Comparison of ENCODE assay signal across 12 cellular contexts in genomic region chr6:26028753-26029569, GRCh38. TPM values are rescaled to one million over a fixed set of nuclear protein-coding genes. Genes with fewer than 3 reads are reported as not detected.
DNase-seq lines count a peak whose midpoint lies in the region; ATAC-seq and TF ChIP-seq lines count a peak whose summit lies in the region.
"Had no signal": no experiment of that assay in that cellular context is flagged by ENCODE, and none has a peak within 500 bp of the region (broad histone marks: within the 10 kb centered on the region; RNA-seq: fewer than 3 reads in every experiment).

No MANE protein-coding gene starts in this region.

- CTCF ChIA-PET in activated CD8-positive, alpha-beta T cell treated with anti-CD3 and anti-CD28 coated beads, Interleukin-2, amount 10 ng/mL, durations not matched to agents 7 days and 5 days (lab: Charles Lee): interaction anchor here (1.0 to 1.4 kb wide), 2 partner anchors 12 to 68 kb away, joined by 4 to 5 read pairs; no protein-coding TSS in a partner anchor

- H3K27me3 ChIP-seq in DND-41 (ENCODE audit: insufficient read depth, low read length, poor library complexity) (no peaks in the 10 kb centered on the region), MG63 (no peaks in the 10 kb centered on the region)
- H3K27me3 ChIP-seq: body of pancreas, gastroesophageal sphincter had no signal

- peak overlapping the region in 1 of 2 experiments; percentile 13; a peak in 1 of 4 replicates for H3K4me3 ChIP-seq in DND-41 (ENCODE audit: low read depth in 1 of 2, low read length in 2 of 2)
- H3K4me3 ChIP-seq in MG63: no peak overlapping the region
- H3K4me3 ChIP-seq: body of pancreas, gastroesophageal sphincter had no signal

- TF ChIP-seq CTCF in DND-41 (IDR thresholded peaks at IDR 0.05; ENCODE audit: borderline replicate concordance, extremely low read depth, low read length, poor library complexity, severe bottlenecking): no peak

- H2AFZ ChIP-seq in DND-41 (ENCODE audit: low read depth, low read length): 0 out of 2 replicates have a peak overlapping the region, but pooled peaks have one; percentile 28

- peaks cover 31 to 40% (median 35%) of the 10 kb centered on the region in 3 donors for H3K4me1 Mint-ChIP-seq in IgD-negative memory B cell
- peaks cover 72% of the 10 kb centered on the region for H3K4me1 Mint-ChIP-seq in activated CD8-positive, alpha-beta T cell treated with anti-CD3 and anti-CD28 coated beads, Interleukin-2, amount 10 ng/mL, durations not matched to agents 7 days and 5 days (ENCODE audit: low read depth)
- H3K4me1 Mint-ChIP-seq in naive thymus-derived CD8-positive, alpha-beta T cell: peaks cover 16 to 56% (median 51%) of the 10 kb centered on the region in 4 donors

- ATAC-seq in DND-41 (ENCODE audit: insufficient read depth, low read depth): no peak
- ATAC-seq in activated CD8-positive, alpha-beta T cell treated with anti-CD3 and anti-CD28 coated beads, Interleukin-2, amount 10 ng/mL, durations not matched to agents 7 days and 5 days: no peak
- ATAC-seq in naive thymus-derived CD8-positive, alpha-beta T cell: no peak
- no peak for ATAC-seq in HG03159 (IDR thresholded peaks at IDR 0.05; ENCODE audit: unreplicated experiment)
- ATAC-seq: body of pancreas, gastroesophageal sphincter had no signal

- peaks cover 53% of the 10 kb centered on the region for H3K4me1 ChIP-seq in DND-41 (ENCODE audit: insufficient read depth, low read length)

- H3K9me3 ChIP-seq in DND-41 (ENCODE audit: insufficient read depth, low read length, severe bottlenecking) (no peaks in the 10 kb centered on the region), MG63 (no peaks in the 10 kb centered on the region)
- H3K9me3 ChIP-seq: body of pancreas, gastroesophageal sphincter had no signal

- peak overlapping the region; percentile 97 for H3K27ac ChIP-seq in DND-41 (ENCODE audit: low read length)

- H3K4me3 Mint-ChIP-seq in IgD-negative memory B cell: peak overlapping the region in 1 of 4 donors; percentile 19
- peak overlapping the region; percentile 41 for H3K4me3 Mint-ChIP-seq in activated CD8-positive, alpha-beta T cell treated with anti-CD3 and anti-CD28 coated beads, Interleukin-2, amount 10 ng/mL, durations not matched to agents 7 days and 5 days
- peak overlapping the region in 6 of 10 donors; percentile 12 to 96 (median 36) for H3K4me3 Mint-ChIP-seq in naive thymus-derived CD8-positive, alpha-beta T cell

- POLR2A ChIA-PET in activated CD8-positive, alpha-beta T cell treated with anti-CD3 and anti-CD28 coated beads, Interleukin-2, amount 10 ng/mL, durations not matched to agents 7 days and 5 days (lab: Charles Lee): interaction anchor here (0.7 to 19.5 kb wide), 23 partner anchors 9 to 1865 kb away, joined by 3 to 1951 read pairs (median 68); a partner anchor contains a TSS
- POLR2A ChIA-PET in naive thymus-derived CD8-positive, alpha-beta T cell (lab: Charles Lee): interaction anchor here (1.0 to 16.7 kb wide), 9 partner anchors 8 to 1809 kb away, joined by 4 to 748 read pairs (median 56); a partner anchor contains a TSS

- H3K27ac Mint-ChIP-seq in IgD-negative memory B cell: peak overlapping the region in 2 of 3 donors; percentile 74 to 85
- peak overlapping the region; percentile 99 for H3K27ac Mint-ChIP-seq in activated CD8-positive, alpha-beta T cell treated with anti-CD3 and anti-CD28 coated beads, Interleukin-2, amount 10 ng/mL, durations not matched to agents 7 days and 5 days
- peak overlapping the region in 7 of 10 donors; percentile 29 to 84 (median 68) for H3K27ac Mint-ChIP-seq in naive thymus-derived CD8-positive, alpha-beta T cell

- no peaks in the 10 kb centered on the region for H3K27me3 Mint-ChIP-seq in IgD-negative memory B cell
- peaks cover 3% of the 10 kb centered on the region for H3K27me3 Mint-ChIP-seq in activated CD8-positive, alpha-beta T cell treated with anti-CD3 and anti-CD28 coated beads, Interleukin-2, amount 10 ng/mL, durations not matched to agents 7 days and 5 days (ENCODE audit: low read depth)
- peaks cover 0 to 2% (median 0%) of the 10 kb centered on the region in 5 donors for H3K27me3 Mint-ChIP-seq in naive thymus-derived CD8-positive, alpha-beta T cell

- H3K9me3 Mint-ChIP-seq in IgD-negative memory B cell: no peaks in the 10 kb centered on the region
- no peaks in the 10 kb centered on the region for H3K9me3 Mint-ChIP-seq in activated CD8-positive, alpha-beta T cell treated with anti-CD3 and anti-CD28 coated beads, Interleukin-2, amount 10 ng/mL, durations not matched to agents 7 days and 5 days (ENCODE audit: insufficient read depth)
- peaks cover 0 to 4% (median 0%) of the 10 kb centered on the region in 9 donors for H3K9me3 Mint-ChIP-seq in naive thymus-derived CD8-positive, alpha-beta T cell

- no peaks in the 10 kb centered on the region for H4K20me1 ChIP-seq in DND-41 (ENCODE audit: insufficient read depth, low read length)

- DNase-seq in DND-41 (peak; percentile 69), MG63 (no peak), T-helper 9 cell (no peak)
- DNase-seq in activated CD8-positive, alpha-beta T cell treated with anti-CD3 and anti-CD28 coated beads, Interleukin-2, amount 10 ng/mL, durations not matched to agents 7 days and 5 days: no peak
- DNase-seq in naive thymus-derived CD8-positive, alpha-beta T cell: no peak
- no peak for DNase-seq in stimulated activated CD4-positive, alpha-beta T cell treated with anti-CD3 and anti-CD28 coated beads, Interleukin-4, amount 100 ng/mL, for 1 hour
- DNase-seq: activated CD4-positive, CD25-positive, alpha-beta regulatory T cell; body of pancreas; substantia nigra had no signal

- no peaks in the 10 kb centered on the region for H3K36me3 Mint-ChIP-seq in IgD-negative memory B cell
- H3K36me3 Mint-ChIP-seq in activated CD8-positive, alpha-beta T cell treated with anti-CD3 and anti-CD28 coated beads, Interleukin-2, amount 10 ng/mL, durations not matched to agents 7 days and 5 days (ENCODE audit: low read depth): peaks cover 21% of the 10 kb centered on the region
- no peaks in the 10 kb centered on the region for H3K36me3 Mint-ChIP-seq in naive thymus-derived CD8-positive, alpha-beta T cell

- H3K36me3 ChIP-seq in DND-41 (ENCODE audit: insufficient read depth, low read length) (no peaks in the 10 kb centered on the region; the same call in 1 of the 2 replicates), MG63 (no peaks in the 10 kb centered on the region)
- H3K36me3 ChIP-seq: gastroesophageal sphincter had no signal

- peak overlapping the region; percentile 59 for H3K4me2 ChIP-seq in DND-41 (ENCODE audit: insufficient read depth, low read length)

- H3K9ac ChIP-seq in DND-41 (ENCODE audit: low read depth, low read length): peak overlapping the region; percentile 86

- H3K79me2 ChIP-seq in DND-41 (ENCODE audit: insufficient read depth, low read length): peaks cover 16% of the 10 kb centered on the region

RNA-seq across cellular contexts. Expression of gene HFE, which starts 58.3 kb away (rescaled TPM):
- polyA plus RNA-seq in IgD-negative memory B cell: 7.2 TPM
- 1 to 10 TPM; 4.3 TPM for total RNA-seq in activated CD8-positive, alpha-beta T cell treated with anti-CD3 and anti-CD28 coated beads, Interleukin-2, amount 10 ng/mL, durations not matched to agents 7 days and 5 days
- total RNA-seq in naive thymus-derived CD8-positive, alpha-beta T cell: 1 to 10 TPM; 1.3 to 1.6 TPM
- 1 to 10 TPM in 2 of 3 donors, under 1 TPM in 1; 0.68 to 3.8 (median 1.8) TPM for polyA plus RNA-seq in naive thymus-derived CD8-positive, alpha-beta T cell
- total RNA-seq in MG63 (2014; rRNA removed; shearing (Covaris generic); ENCODE audit: low replicate concordance): 7.7 and 9.1 TPM in 2 replicates
